In genomic region chr2:120763931-120764330, GRCh38 we compare ENCODE assay signal across 28 cellular contexts. TPM values are rescaled to one million over a fixed set of nuclear protein-coding genes. Genes with fewer than 3 reads are reported as not detected.
DNase-seq lines count a peak whose midpoint lies in the region; ATAC-seq, FAIRE-seq and TF ChIP-seq lines count a peak whose summit lies in the region.
"Had no signal": no experiment of that assay in that cellular context is flagged by ENCODE, and none has a peak within 500 bp of the region (broad histone marks: within the 10 kb centered on the region; RNA-seq: fewer than 3 reads in every experiment).

No MANE protein-coding gene starts in this region.

- H3K4me2 ChIP-seq in astrocyte (ENCODE audit: low read length) = no peak overlapping the region

- intact Hi-C loops in left ventricle myocardium superior (cut with micrococcal nuclease) (no loop called here), left cardiac atrium (cut with DNase I) (no loop called here), upper lobe of right lung (cut with DNase I) (no loop called here)

- H3K36me3 Mint-ChIP-seq in astrocyte (ENCODE audit: low read depth, unreplicated experiment) = peaks cover 3% of the 10 kb centered on the region
- H3K36me3 Mint-ChIP-seq: activated CD8-positive, alpha-beta memory T cell treated with anti-CD3 and anti-CD28 coated beads, Interleukin-2, amount 10 ng/mL, durations not matched to agents 7 days and 5 days; activated naive CD8-positive, alpha-beta T cell treated with anti-CD3 and anti-CD28 coated beads for 36 hours had no signal

- H3K4me3 Mint-ChIP-seq in astrocyte (ENCODE audit: unreplicated experiment) = no peak overlapping the region
- H3K4me3 Mint-ChIP-seq: activated CD8-positive, alpha-beta memory T cell treated with anti-CD3 and anti-CD28 coated beads, Interleukin-2, amount 10 ng/mL, durations not matched to agents 7 days and 5 days; activated naive CD8-positive, alpha-beta T cell treated with anti-CD3 and anti-CD28 coated beads for 36 hours; activated T-helper 1 cell treated with anti-CD3 and anti-CD28 coated beads, Interleukin-12 subunit alpha, Interleukin-12 subunit beta, Interleukin-2, Interleukin-4 antibody, amounts not matched to agents 30 ng/mL and 10 ng/mL and 1 ng/mL, durations not matched to agents 14 hours and 24 hours and 36 hours; neural progenitor cell had no signal

- no peak overlapping the region for H3K9ac ChIP-seq in astrocyte (ENCODE audit: low read length)
- H3K9ac ChIP-seq: neural progenitor cell, SK-N-SH had no signal

- peak; percentile 14 for DNase-seq in left ventricle myocardium superior
- DNase-seq in left cardiac atrium = no peak
- no peak for DNase-seq in astrocyte (ENCODE audit: low read depth)
- peak; percentile 76 for DNase-seq in mesenteric fat pad (ENCODE audit: low spot score)
- DNase-seq in upper lobe of right lung = peak; percentile 40
- no peak for DNase-seq in DMS53 (lab: John Stamatoyannopoulos, UW)
- no peak for DNase-seq in NCI-H446 treated with DMSO at 0.1 percent for 48 hours (lab: John Stamatoyannopoulos, UW)
- DNase-seq: activated CD4-positive, alpha-beta T cell treated with anti-CD3 and anti-CD28 coated beads for 4 hours; activated CD8-positive, alpha-beta memory T cell treated with anti-CD3 and anti-CD28 coated beads, Interleukin-2, amount 10 ng/mL, durations not matched to agents 7 days and 5 days; activated naive CD8-positive, alpha-beta T cell treated with anti-CD3 and anti-CD28 coated beads for 36 hours; effector CD8-positive, alpha-beta T cell; Kasumi-1; MV-4-11; NCI-H187 treated with DMSO at 0.1 percent for 48 hours; NCI-H69; SK-N-SH; stimulated activated CD4-positive, alpha-beta T cell treated with anti-CD3 and anti-CD28 coated beads, Interleukin-2, amount 100 ng/mL, for 24 hours; T-helper 2 cell had no signal

- H3K27ac ChIP-seq in astrocyte (ENCODE audit: low read depth, low read length) (no peak overlapping the region), upper lobe of right lung (peak overlapping the region; percentile 30)
- H3K27ac ChIP-seq: body of pancreas, C4-2B, neural progenitor cell had no signal

- peak overlapping the region; percentile 98 for H3K27ac Mint-ChIP-seq in astrocyte (ENCODE audit: unreplicated experiment)
- H3K27ac Mint-ChIP-seq: activated CD8-positive, alpha-beta memory T cell treated with anti-CD3 and anti-CD28 coated beads, Interleukin-2, amount 10 ng/mL, durations not matched to agents 7 days and 5 days; activated naive CD8-positive, alpha-beta T cell treated with anti-CD3 and anti-CD28 coated beads for 36 hours; activated T-helper 1 cell treated with anti-CD3 and anti-CD28 coated beads, Interleukin-12 subunit alpha, Interleukin-12 subunit beta, Interleukin-2, Interleukin-4 antibody, amounts not matched to agents 30 ng/mL and 10 ng/mL and 1 ng/mL, durations not matched to agents 14 hours and 24 hours and 36 hours; progenitor cell of endocrine pancreas had no signal

- no peak overlapping the region for H2AFZ ChIP-seq in astrocyte (ENCODE audit: low read depth, low read length)
- H2AFZ ChIP-seq: neural progenitor cell had no signal

- H3K4me3 ChIP-seq in astrocyte (ENCODE audit: insufficient read depth, low read depth, low read length) = no peak overlapping the region
- no peak overlapping the region for H3K4me3 ChIP-seq in upper lobe of right lung
- H3K4me3 ChIP-seq: body of pancreas, neural progenitor cell, skin epidermis had no signal

- H3K9me3 ChIP-seq in astrocyte (ENCODE audit: insufficient read depth, low read depth, low read length) (no peaks in the 10 kb centered on the region), upper lobe of right lung (no peaks in the 10 kb centered on the region)
- H3K9me3 ChIP-seq: body of pancreas, SK-N-SH had no signal

- peaks cover 24% of the 10 kb centered on the region for H4K20me1 ChIP-seq in astrocyte (ENCODE audit: insufficient read depth, low read length)

- H3K4me1 ChIP-seq in astrocyte (ENCODE audit: insufficient read depth, low read length) (peaks cover 39% of the 10 kb centered on the region), upper lobe of right lung (peaks cover 9% of the 10 kb centered on the region)
- H3K4me1 ChIP-seq: body of pancreas had no signal

- ATAC-seq in left ventricle myocardium superior = no peak
- no peak for ATAC-seq in left cardiac atrium
- no peak for ATAC-seq in upper lobe of right lung
- no peak for ATAC-seq in HG03280 (IDR thresholded peaks at IDR 0.05; ENCODE audit: unreplicated experiment)
- ATAC-seq: activated CD8-positive, alpha-beta memory T cell treated with anti-CD3 and anti-CD28 coated beads, Interleukin-2, amount 10 ng/mL, durations not matched to agents 7 days and 5 days; body of pancreas; left lobe of liver had no signal

- TF ChIP-seq CTCF in astrocyte (IDR thresholded peaks at IDR 0.05; ENCODE audit: insufficient read depth, low read depth, low read length) (no peak), upper lobe of right lung (IDR thresholded peaks at IDR 0.05) (no peak)

- peaks cover 96% of the 10 kb centered on the region for H3K79me2 ChIP-seq in astrocyte (ENCODE audit: insufficient read depth, low read length)

- no peaks in the 10 kb centered on the region for H3K36me3 ChIP-seq in astrocyte (ENCODE audit: insufficient read depth, low read length)
- no peaks in the 10 kb centered on the region for H3K36me3 ChIP-seq in upper lobe of right lung
- H3K36me3 ChIP-seq: neural progenitor cell had no signal

- H3K9me3 Mint-ChIP-seq in astrocyte (ENCODE audit: unreplicated experiment) = no peaks in the 10 kb centered on the region
- H3K9me3 Mint-ChIP-seq: activated naive CD8-positive, alpha-beta T cell treated with anti-CD3 and anti-CD28 coated beads for 36 hours; activated T-helper 1 cell treated with anti-CD3 and anti-CD28 coated beads, Interleukin-12 subunit alpha, Interleukin-12 subunit beta, Interleukin-2, Interleukin-4 antibody, amounts not matched to agents 30 ng/mL and 10 ng/mL and 1 ng/mL, durations not matched to agents 14 hours and 24 hours and 36 hours; neural progenitor cell had no signal

- H3K4me1 Mint-ChIP-seq in astrocyte (ENCODE audit: low read depth, unreplicated experiment) = peaks cover 73% of the 10 kb centered on the region
- H3K4me1 Mint-ChIP-seq: activated CD8-positive, alpha-beta memory T cell treated with anti-CD3 and anti-CD28 coated beads, Interleukin-2, amount 10 ng/mL, durations not matched to agents 7 days and 5 days; activated naive CD8-positive, alpha-beta T cell treated with anti-CD3 and anti-CD28 coated beads for 36 hours had no signal

- H3K27me3 Mint-ChIP-seq in astrocyte (ENCODE audit: low read depth, unreplicated experiment) = no peaks in the 10 kb centered on the region
- H3K27me3 Mint-ChIP-seq: activated CD8-positive, alpha-beta memory T cell treated with anti-CD3 and anti-CD28 coated beads, Interleukin-2, amount 10 ng/mL, durations not matched to agents 7 days and 5 days; activated naive CD8-positive, alpha-beta T cell treated with anti-CD3 and anti-CD28 coated beads for 36 hours had no signal

- no peaks in the 10 kb centered on the region for H3K27me3 ChIP-seq in astrocyte (ENCODE audit: insufficient read depth, low read length)
- no peaks in the 10 kb centered on the region for H3K27me3 ChIP-seq in upper lobe of right lung
- H3K27me3 ChIP-seq: body of pancreas, neural progenitor cell had no signal

- FAIRE-seq in astrocyte (lab: Jason Lieb, UNC) = no peak
- FAIRE-seq: GM12892, H54 had no signal

RNA-seq across cellular contexts. Expression of gene GLI2, which starts 28.3 kb away (rescaled TPM):
- 2.1 TPM for total RNA-seq in left ventricle myocardium superior
- 1 to 10 TPM; 3.8 to 3.9 TPM for total RNA-seq in left cardiac atrium
- 42.9 and 44.5 TPM in 2 replicates for total RNA-seq in astrocyte
- total RNA-seq in mesenteric fat pad = 4.1 TPM
- total RNA-seq in upper lobe of right lung = 4.7 TPM
- total RNA-seq: activated naive CD8-positive, alpha-beta T cell treated with anti-CD3 and anti-CD28 coated beads for 36 hours had no signal

Comparison
In these comparisons a context has a peak if more than half of its experiments do, and no peak if none do; other contexts are left out.
1. DNase-seq: peak in left ventricle myocardium superior (single experiment), mesenteric fat pad (single experiment) and upper lobe of right lung (single experiment); none in left cardiac atrium (single experiment), astrocyte (single experiment), DMS53 (single experiment) and NCI-H446 treated with DMSO at 0.1 percent for 48 hours (single experiment).